In genomic region chr9:61853624-61854261, GRCh38 we compare ENCODE assay signal across 8 cellular contexts.
DNase-seq lines count a peak whose midpoint lies in the region; ATAC-seq and TF ChIP-seq lines count a peak whose summit lies in the region.
"Not testable (repeated sequence)": the region's sequence is repeated elsewhere in the genome, so short reads cannot be mapped to it uniquely, and the experiment has no call there.

No MANE protein-coding gene starts in this region.

- H3K4me3 Mint-ChIP-seq in CD8-positive, alpha-beta memory T cell; activated T-helper 2 cell treated with anti-CD3 and anti-CD28 coated beads, Interferon-gamma antibody, Interleukin-2, Interleukin-4, amounts not matched to agents 10 μg/mL and 5 μg/mL and 100 μg/mL, durations not matched to agents 14 hours and 24 hours and 36 hours (ENCODE audit: low read depth): not testable (repeated sequence)

- CTCF ChIA-PET in CD8-positive, alpha-beta memory T cell (lab: Charles Lee): not testable (repeated sequence)

- DNase-seq in CD8-positive, alpha-beta memory T cell: peak; percentile 71 to 94 (median 88)
- peak; percentile 68 for DNase-seq in activated CD4-positive, CD25-positive, alpha-beta regulatory T cell treated with anti-CD3 and anti-CD28 coated beads, Interleukin-2, amount 50 U/mL, for 16 hours (ENCODE audit: low read depth, low spot score)
- peak; percentile 90 for DNase-seq in activated T-helper 2 cell treated with anti-CD3 and anti-CD28 coated beads, Interferon-gamma antibody, Interleukin-2, Interleukin-4, amounts not matched to agents 10 μg/mL and 5 μg/mL and 100 μg/mL, durations not matched to agents 14 hours and 24 hours and 36 hours (ENCODE audit: low spot score)
- DNase-seq in Right ventricle myocardium superior: peak; percentile 92
- peak; percentile 86 for DNase-seq in prostate gland (ENCODE audit: low spot score)
- peak; percentile 79 for DNase-seq in stimulated activated CD8-positive, alpha-beta memory T cell treated with anti-CD3 and anti-CD28 coated beads, Interleukin-4, amount 100 ng/mL, for 24 hours (ENCODE audit: low read depth)

- POLR2A ChIA-PET in CD8-positive, alpha-beta memory T cell (lab: Charles Lee): not testable (repeated sequence)

- not testable (repeated sequence) for H3K4me1 Mint-ChIP-seq in CD8-positive, alpha-beta memory T cell; activated T-helper 2 cell treated with anti-CD3 and anti-CD28 coated beads, Interferon-gamma antibody, Interleukin-2, Interleukin-4, amounts not matched to agents 10 μg/mL and 5 μg/mL and 100 μg/mL, durations not matched to agents 14 hours and 24 hours and 36 hours (ENCODE audit: low read depth)

- WGBS in prostate gland: 0% methylated on average over 14 of the region's 40 CpGs

- TF ChIP-seq POLR2A in prostate gland (IDR thresholded peaks at IDR 0.05): not testable (repeated sequence)

- H3K27me3 ChIP-seq in CD8-positive, alpha-beta memory T cell (ENCODE audit: insufficient read depth, low read length, poor library complexity, severe bottlenecking); prostate gland (replicated peaks; ENCODE audit: insufficient read depth): not testable (repeated sequence)

- not testable (repeated sequence) for H3K27ac ChIP-seq in CD8-positive, alpha-beta memory T cell (ENCODE audit: low read depth, low read length)
- peak overlapping the region; percentile 58 to 67 for H3K27ac ChIP-seq in prostate gland

- not testable (repeated sequence) for H3K27me3 Mint-ChIP-seq in CD8-positive, alpha-beta memory T cell; activated T-helper 2 cell treated with anti-CD3 and anti-CD28 coated beads, Interferon-gamma antibody, Interleukin-2, Interleukin-4, amounts not matched to agents 10 μg/mL and 5 μg/mL and 100 μg/mL, durations not matched to agents 14 hours and 24 hours and 36 hours (ENCODE audit: low read depth)

- TF ChIP-seq CTCF in prostate gland (IDR thresholded peaks at IDR 0.05): not testable (repeated sequence)

- not testable (repeated sequence) for H3K36me3 ChIP-seq in CD8-positive, alpha-beta memory T cell (ENCODE audit: insufficient read depth, low read length); prostate gland

- H3K4me1 ChIP-seq in CD8-positive, alpha-beta memory T cell (ENCODE audit: insufficient read depth, low read length); prostate gland (replicated peaks): not testable (repeated sequence)

- not testable (repeated sequence) for H3K27ac Mint-ChIP-seq in CD8-positive, alpha-beta memory T cell; activated T-helper 2 cell treated with anti-CD3 and anti-CD28 coated beads, Interferon-gamma antibody, Interleukin-2, Interleukin-4, amounts not matched to agents 10 μg/mL and 5 μg/mL and 100 μg/mL, durations not matched to agents 14 hours and 24 hours and 36 hours

- not testable (repeated sequence) for H3K4me3 ChIP-seq in CD8-positive, alpha-beta memory T cell (ENCODE audit: low read length)
- H3K4me3 ChIP-seq in prostate gland: peak overlapping the region; percentile 21 to 28

- ATAC-seq in GM21526 (IDR thresholded peaks at IDR 0.05; ENCODE audit: low FRiP score, unreplicated experiment): peak; percentile 88
- ATAC-seq in HG03175 (IDR thresholded peaks at IDR 0.05; ENCODE audit: unreplicated experiment): peak; percentile 59
- ATAC-seq in Right ventricle myocardium superior (ENCODE audit: poor library complexity): peak; percentile 86

- H3K36me3 Mint-ChIP-seq in CD8-positive, alpha-beta memory T cell; activated T-helper 2 cell treated with anti-CD3 and anti-CD28 coated beads, Interferon-gamma antibody, Interleukin-2, Interleukin-4, amounts not matched to agents 10 μg/mL and 5 μg/mL and 100 μg/mL, durations not matched to agents 14 hours and 24 hours and 36 hours (ENCODE audit: low read depth): not testable (repeated sequence)

- H3K9me3 Mint-ChIP-seq in CD8-positive, alpha-beta memory T cell; activated T-helper 2 cell treated with anti-CD3 and anti-CD28 coated beads, Interferon-gamma antibody, Interleukin-2, Interleukin-4, amounts not matched to agents 10 μg/mL and 5 μg/mL and 100 μg/mL, durations not matched to agents 14 hours and 24 hours and 36 hours: not testable (repeated sequence)

- intact Hi-C loops in activated T-helper 2 cell treated with anti-CD3 and anti-CD28 coated beads, Interferon-gamma antibody, Interleukin-2, Interleukin-4, amounts not matched to agents 10 μg/mL and 5 μg/mL and 100 μg/mL, durations not matched to agents 14 hours and 24 hours and 36 hours (cut with micrococcal nuclease); Right ventricle myocardium superior (cut with DNase I); prostate gland (cut with DNase I): not testable (repeated sequence)

- H3K9me3 ChIP-seq in CD8-positive, alpha-beta memory T cell (ENCODE audit: low read length); prostate gland: not testable (repeated sequence)
